Comparison of ENCODE assay signal across 16 cellular contexts in genomic region chr1:154351363-154352068, GRCh38. TPM values are rescaled to one million over a fixed set of nuclear protein-coding genes. Genes with fewer than 3 reads are reported as not detected.
DNase-seq lines count a peak whose midpoint lies in the region; ATAC-seq and TF ChIP-seq lines count a peak whose summit lies in the region.
"Had no signal": no experiment of that assay in that cellular context is flagged by ENCODE, and none has a peak within 500 bp of the region (broad histone marks: within the 10 kb centered on the region; RNA-seq: fewer than 3 reads in every experiment).

No MANE protein-coding gene starts in this region.

- intact Hi-C loops in prostate gland (cut with DNase I) = loop anchor here (10.0 kb wide), 1 partner anchor 53 kb away; the partner anchor contains the start of gene IL6R

- no peak overlapping the region for H3K9ac ChIP-seq in mesenchymal stem cell (ENCODE audit: low read length)
- H3K9ac ChIP-seq in trophoblast cell (ENCODE audit: low read length) = no peak overlapping the region

- DNase-seq in NCI-H510A treated with DMSO at 0.1 percent for 48 hours (lab: John Stamatoyannopoulos, UW) = peak; percentile 60
- DNase-seq in NCI-H510A (lab: John Stamatoyannopoulos, UW) = no peak
- peak; percentile 41 to 66 for DNase-seq in NCI-H2081 (lab: John Stamatoyannopoulos, UW)
- peak; percentile 27 for DNase-seq in epithelial cell of esophagus (ENCODE audit: low read depth)
- peak; percentile 82 for DNase-seq in prostate gland (ENCODE audit: low spot score)
- DNase-seq in mesenchymal stem cell = no peak
- no peak for DNase-seq in trophoblast cell
- DNase-seq in stimulated activated effector memory CD8-positive, alpha-beta T cell treated with anti-CD3 and anti-CD28 coated beads, Interleukin-12 subunit alpha, Interleukin-12 subunit beta, amount 100 ng/mL, for 72 hours (ENCODE audit: low spot score in 2 of 2) = no peak
- DNase-seq: EL, Karpas-422, NCI-H524 treated with DMSO at 0.1 percent for 48 hours, thyroid gland had no signal

- H2BK120ac ChIP-seq in mesenchymal stem cell (ENCODE audit: low read depth, low read length) (no peak overlapping the region), trophoblast cell (ENCODE audit: insufficient read depth, low read length, poor library complexity) (no peak overlapping the region)

- H3K9me3 Mint-ChIP-seq in stimulated activated effector memory CD8-positive, alpha-beta T cell treated with anti-CD3 and anti-CD28 coated beads, Interleukin-12 subunit alpha, Interleukin-12 subunit beta, amount 100 ng/mL, for 72 hours = no peaks in the 10 kb centered on the region
- H3K9me3 Mint-ChIP-seq: activated T-cell treated with anti-CD3 and anti-CD28 coated beads, Interleukin-2, amount 50 U/mL, for 24 hours had no signal

- H4K91ac ChIP-seq in mesenchymal stem cell (ENCODE audit: low read length) (no peak overlapping the region), trophoblast cell (ENCODE audit: low read depth, low read length) (no peak overlapping the region)

- H3K4me1 ChIP-seq in prostate gland (replicated peaks) (peaks cover 6% of the 10 kb centered on the region), mesenchymal stem cell (ENCODE audit: control insufficient read depth, insufficient read depth, low read depth, low read length) (peaks cover 13% of the 10 kb centered on the region), trophoblast cell (ENCODE audit: control insufficient read depth in 1 of 2, insufficient read depth in 2 of 2, low read length in 2 of 2) (peaks cover 17 to 22% of the 10 kb centered on the region in 2 experiments)

- no peak for TF ChIP-seq POLR2A in prostate gland (IDR thresholded peaks at IDR 0.05)

- no peak overlapping the region for H3K4me3 ChIP-seq in epithelial cell of esophagus (ENCODE audit: low read length)
- no peak overlapping the region for H3K4me3 ChIP-seq in prostate gland
- no peak overlapping the region for H3K4me3 ChIP-seq in mesenchymal stem cell (ENCODE audit: insufficient read depth in 1 of 2, low read depth in 1 of 2, low read length in 2 of 2)
- H3K4me3 ChIP-seq in trophoblast cell (ENCODE audit: low read depth, low read length) = no peak overlapping the region

- no peak overlapping the region for H3K4me2 ChIP-seq in mesenchymal stem cell (ENCODE audit: low read length, poor library complexity, severe bottlenecking)
- no peak overlapping the region for H3K4me2 ChIP-seq in trophoblast cell (ENCODE audit: low read length)

- H2AFZ ChIP-seq in mesenchymal stem cell (ENCODE audit: low read depth, low read length) = no peak overlapping the region
- H2AFZ ChIP-seq in trophoblast cell (ENCODE audit: insufficient read depth, low read length, poor library complexity) = no peak overlapping the region

- no peak overlapping the region for H4K8ac ChIP-seq in mesenchymal stem cell (ENCODE audit: low read length)
- H4K8ac ChIP-seq in trophoblast cell (ENCODE audit: low read depth, low read length) = no peak overlapping the region

- no peak overlapping the region for H4K12ac ChIP-seq in trophoblast cell (ENCODE audit: low read depth, low read length)

- no peak for ATAC-seq in stimulated activated effector memory CD8-positive, alpha-beta T cell treated with anti-CD3 and anti-CD28 coated beads, Interleukin-12 subunit alpha, Interleukin-12 subunit beta, amount 100 ng/mL, for 72 hours

- H3K79me2 ChIP-seq in trophoblast cell (ENCODE audit: control insufficient read depth, insufficient read depth, low read length, poor library complexity) = no peaks in the 10 kb centered on the region

- H3K4me1 Mint-ChIP-seq in stimulated activated effector memory CD8-positive, alpha-beta T cell treated with anti-CD3 and anti-CD28 coated beads, Interleukin-12 subunit alpha, Interleukin-12 subunit beta, amount 100 ng/mL, for 72 hours = peaks cover 46% of the 10 kb centered on the region

- H2BK12ac ChIP-seq in mesenchymal stem cell (ENCODE audit: low read length in 2 of 2) (no peak overlapping the region), trophoblast cell (ENCODE audit: low read length) (no peak overlapping the region)

- H3K27me3 ChIP-seq in prostate gland (replicated peaks; ENCODE audit: insufficient read depth) (no peaks in the 10 kb centered on the region), mesenchymal stem cell (ENCODE audit: control insufficient read depth in 1 of 2, insufficient read depth in 1 of 2, low read length in 2 of 2) (peaks cover 0 to 2% of the 10 kb centered on the region in 2 experiments), trophoblast cell (ENCODE audit: insufficient read depth, low read length) (no peaks in the 10 kb centered on the region)
- H3K27me3 ChIP-seq: thyroid gland had no signal

- TF ChIP-seq CTCF in epithelial cell of esophagus (IDR thresholded peaks at IDR 0.05; ENCODE audit: insufficient read depth, low read depth, low read length, missing control alignments) = no peak
- no peak for TF ChIP-seq CTCF in prostate gland (IDR thresholded peaks at IDR 0.05)

- H3K4ac ChIP-seq in mesenchymal stem cell (ENCODE audit: low read depth in 1 of 2, low read length in 2 of 2) (no peak overlapping the region), trophoblast cell (ENCODE audit: low read depth, low read length) (no peak overlapping the region)

- H3K36me3 Mint-ChIP-seq in stimulated activated effector memory CD8-positive, alpha-beta T cell treated with anti-CD3 and anti-CD28 coated beads, Interleukin-12 subunit alpha, Interleukin-12 subunit beta, amount 100 ng/mL, for 72 hours = peaks cover 44% of the 10 kb centered on the region

- H2BK5ac ChIP-seq in mesenchymal stem cell (ENCODE audit: low read depth, low read length, poor library complexity, severe bottlenecking) = no peak overlapping the region
- no peak overlapping the region for H2BK5ac ChIP-seq in trophoblast cell (ENCODE audit: low read depth, low read length, poor library complexity)

- H3K36me3 ChIP-seq in prostate gland (peaks cover 0 to 12% of the 10 kb centered on the region in 2 donors), mesenchymal stem cell (ENCODE audit: control insufficient read depth in 1 of 2, insufficient read depth in 2 of 2, low read depth in 1 of 2, low read length in 2 of 2) (peaks cover 31 to 36% of the 10 kb centered on the region in 2 experiments), trophoblast cell (ENCODE audit: control insufficient read depth in 1 of 2, insufficient read depth in 2 of 2, low read length in 2 of 2) (peaks cover 16 to 19% of the 10 kb centered on the region in 2 experiments)

- H3K4me3 Mint-ChIP-seq in stimulated activated effector memory CD8-positive, alpha-beta T cell treated with anti-CD3 and anti-CD28 coated beads, Interleukin-12 subunit alpha, Interleukin-12 subunit beta, amount 100 ng/mL, for 72 hours = no peak overlapping the region

- H3K27ac ChIP-seq in prostate gland = peak overlapping the region; percentile 74 to 86
- no peak overlapping the region for H3K27ac ChIP-seq in mesenchymal stem cell (ENCODE audit: low read length, poor library complexity, severe bottlenecking)
- no peak overlapping the region for H3K27ac ChIP-seq in trophoblast cell (ENCODE audit: low read depth, low read length)
- H3K27ac ChIP-seq: SK-N-MC, thyroid gland had no signal

- no peak overlapping the region for H3K18ac ChIP-seq in mesenchymal stem cell (ENCODE audit: low read depth in 1 of 2, low read length in 2 of 2)
- H3K18ac ChIP-seq in trophoblast cell (ENCODE audit: low read length) = no peak overlapping the region

- H3K23ac ChIP-seq in mesenchymal stem cell (ENCODE audit: low read length in 2 of 2) = no peak overlapping the region
- H3K23ac ChIP-seq in trophoblast cell (ENCODE audit: low read length) = no peak overlapping the region

- H2AK5ac ChIP-seq in mesenchymal stem cell (ENCODE audit: low read length, severe bottlenecking) (no peak overlapping the region), trophoblast cell (ENCODE audit: low read length) (no peak overlapping the region)

- H3K79me1 ChIP-seq in mesenchymal stem cell (replicated peaks; ENCODE audit: low read length, poor library complexity, severe bottlenecking) (no peaks in the 10 kb centered on the region), trophoblast cell (ENCODE audit: low read length) (no peaks in the 10 kb centered on the region)

- no peak overlapping the region for H3K27ac Mint-ChIP-seq in stimulated activated effector memory CD8-positive, alpha-beta T cell treated with anti-CD3 and anti-CD28 coated beads, Interleukin-12 subunit alpha, Interleukin-12 subunit beta, amount 100 ng/mL, for 72 hours

- 32% methylated on average over 14 of the region's 14 CpGs for WGBS in prostate gland
- whole genome bisulfite sequencing in mesenchymal stem cell = 94% methylated on average over 11 of the region's 14 CpGs
- WGBS in trophoblast cell (ENCODE audit: extremely low coverage, insufficient coverage, insufficient read length) = no CpG with 5 or more reads among the region's 14 CpGs

- H3K9me3 ChIP-seq in prostate gland (no peaks in the 10 kb centered on the region), mesenchymal stem cell (ENCODE audit: control insufficient read depth, low read length) (no peaks in the 10 kb centered on the region), trophoblast cell (ENCODE audit: insufficient read depth, low read depth, low read length) (no peaks in the 10 kb centered on the region)
- H3K9me3 ChIP-seq: thyroid gland had no signal

- no peak overlapping the region for H2BK15ac ChIP-seq in mesenchymal stem cell (ENCODE audit: low read depth, poor library complexity, severe bottlenecking)

- H3K14ac ChIP-seq in mesenchymal stem cell (ENCODE audit: low read length in 2 of 2) (no peak overlapping the region), trophoblast cell (ENCODE audit: low read length) (no peak overlapping the region)

RNA-seq across cellular contexts. Expression of gene ATP8B2, which starts 26.2 kb away (rescaled TPM):
- 100 to 1,000 TPM in 1 of 2 donors, 10 to 100 TPM in 1; 88.9 to 171 TPM for total RNA-seq in prostate gland
- 50.2 TPM for polyA plus RNA-seq in mesenchymal stem cell (2013, experiment 1 of 2)
- polyA plus RNA-seq in mesenchymal stem cell (2013, experiment 2 of 2) = 47.9 TPM
- 9.5 and 9.6 TPM in 2 replicates for polyA plus RNA-seq in trophoblast cell (2013)

RNA-seq across cellular contexts. Expression of gene AQP10, which starts 30.6 kb away (rescaled TPM):
- under 1 TPM; 0.27 to 0.85 TPM for total RNA-seq in prostate gland
- polyA plus RNA-seq in mesenchymal stem cell (2013, experiment 1 of 2) = not detected
- polyA plus RNA-seq in mesenchymal stem cell (2013, experiment 2 of 2) = not detected
- polyA plus RNA-seq in trophoblast cell (2013) = not detected in 2 replicates
- total RNA-seq: A172, epithelial cell of proximal tubule, thyroid gland had no signal

RNA-seq across cellular contexts. Expression of gene IL6R, which starts 53.6 kb away (rescaled TPM):
- 10 to 100 TPM; 70.1 to 80.7 TPM for total RNA-seq in prostate gland
- polyA plus RNA-seq in mesenchymal stem cell (2013, experiment 1 of 2) = 9.3 TPM
- polyA plus RNA-seq in mesenchymal stem cell (2013, experiment 2 of 2) = 9.8 TPM
- 0.29 and 0.42 TPM in 2 replicates for polyA plus RNA-seq in trophoblast cell (2013)

Comparison
In these comparisons a context has a peak if more than half of its experiments do, and no peak if none do; other contexts are left out.
1. DNase-seq: peak in NCI-H510A treated with DMSO at 0.1 percent for 48 hours (single experiment), NCI-H2081 (2 of 2), epithelial cell of esophagus (single experiment) and prostate gland (single experiment); none in NCI-H510A (single experiment), mesenchymal stem cell (single experiment), trophoblast cell (0 of 2) and stimulated activated effector memory CD8-positive, alpha-beta T cell treated with anti-CD3 and anti-CD28 coated beads, Interleukin-12 subunit alpha, Interleukin-12 subunit beta, amount 100 ng/mL, for 72 hours (0 of 2).
2. H3K27ac ChIP-seq: peak in prostate gland (2 of 2); none in mesenchymal stem cell (single experiment) and trophoblast cell (single experiment).